ENCODE assay signal across 11 cellular contexts in genomic region chr4:160631044-160631443, GRCh38.
"Had no signal": no experiment of that assay in that cellular context is flagged by ENCODE, and none has a peak within 500 bp of the region (broad histone marks: within the 10 kb centered on the region; RNA-seq: fewer than 3 reads in every experiment).

No MANE protein-coding gene starts in this region.

- H3K27me3 ChIP-seq: adrenal gland, ascending aorta, body of pancreas, brain microvascular endothelial cell, breast epithelium, cardiac muscle cell had no signal

- H3K9me3 ChIP-seq: body of pancreas had no signal

- H3K27ac ChIP-seq: adrenal gland, ascending aorta, body of pancreas, brain microvascular endothelial cell, breast epithelium, cardiac muscle cell had no signal

- H3K36me3 ChIP-seq: adrenal gland, ascending aorta, brain microvascular endothelial cell, breast epithelium, cardiac muscle cell had no signal

- ATAC-seq: activated naive CD4-positive, alpha-beta T cell treated with anti-CD3 and anti-CD28 coated beads, Interleukin-2, amount 50 U/mL, for 72 hours; activated naive CD8-positive, alpha-beta T cell treated with anti-CD3 and anti-CD28 coated beads, Interleukin-2, amount 50 U/mL, for 24 hours; activated T-cell treated with anti-CD3 and anti-CD28 coated beads, Interleukin-2, amount 50 U/mL, for 4 hours; activated T-cell treated with anti-CD3 and anti-CD28 coated beads, Interleukin-2, amount 50 U/mL, for 72 hours; activated T-helper 17 cell treated with anti-CD3 and anti-CD28 coated beads, Interleukin-2, amount 50 U/mL, for 72 hours; body of pancreas had no signal

- H3K4me3 ChIP-seq: adrenal gland, ascending aorta, body of pancreas, breast epithelium, cardiac muscle cell had no signal
